ENCODE assay signal across 1 cellular context in the genomic region with DNA sequence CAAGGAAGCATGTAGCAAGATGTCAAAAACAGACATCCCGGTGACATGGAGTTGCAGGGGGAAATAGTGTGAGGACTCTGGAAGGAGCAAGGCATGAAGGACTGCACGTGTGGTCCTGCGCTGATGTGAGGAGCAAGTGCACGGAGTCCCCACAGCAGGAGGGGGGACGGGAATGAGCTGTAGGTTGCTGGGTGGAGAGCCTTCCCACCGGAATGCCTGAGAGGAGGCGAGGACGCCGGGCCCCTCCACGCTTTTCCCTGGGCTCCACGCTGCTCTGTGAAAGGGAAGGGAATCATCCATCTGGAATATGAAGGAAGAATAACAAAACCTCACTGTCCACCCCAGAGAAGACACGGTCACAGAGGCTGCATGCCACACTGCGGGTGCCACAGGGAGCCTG.
TF ChIP-seq lines count a peak whose summit lies in the region.

No MANE protein-coding gene starts in this region.

TF ChIP-seq in IMR-90, 13 proteins besides CTCF, POLR2A, EP300 and RAD21 (continued from another document):
- TF ChIP-seq MAZ (IDR thresholded peaks at IDR 0.05; ENCODE audit: borderline replicate concordance, low read depth, low read length) (no peak), MXI1 (IDR thresholded peaks at IDR 0.05; ENCODE audit: borderline replicate concordance, low read depth, low read length) (no peak), RCOR1 (IDR thresholded peaks at IDR 0.05; ENCODE audit: insufficient replicate concordance, low read length) (no peak), NFE2L2 (IDR thresholded peaks at IDR 0.05; ENCODE audit: low read depth, low read length) (no peak), SMC3 (IDR thresholded peaks at IDR 0.05; ENCODE audit: low read depth, low read length) (no peak), BHLHE40 (IDR thresholded peaks at IDR 0.05; ENCODE audit: low read depth, low read length) (no peak), MAFK (IDR thresholded peaks at IDR 0.05; ENCODE audit: low read depth, low read length) (no peak), CEBPB (IDR thresholded peaks at IDR 0.05; ENCODE audit: low read depth, low read length) (no peak), FOS (IDR thresholded peaks at IDR 0.05; ENCODE audit: low read depth, low read length) (no peak), CHD1 (IDR thresholded peaks at IDR 0.05; ENCODE audit: low read depth, low read length) (no peak)
- TF ChIP-seq, protein P1, sequence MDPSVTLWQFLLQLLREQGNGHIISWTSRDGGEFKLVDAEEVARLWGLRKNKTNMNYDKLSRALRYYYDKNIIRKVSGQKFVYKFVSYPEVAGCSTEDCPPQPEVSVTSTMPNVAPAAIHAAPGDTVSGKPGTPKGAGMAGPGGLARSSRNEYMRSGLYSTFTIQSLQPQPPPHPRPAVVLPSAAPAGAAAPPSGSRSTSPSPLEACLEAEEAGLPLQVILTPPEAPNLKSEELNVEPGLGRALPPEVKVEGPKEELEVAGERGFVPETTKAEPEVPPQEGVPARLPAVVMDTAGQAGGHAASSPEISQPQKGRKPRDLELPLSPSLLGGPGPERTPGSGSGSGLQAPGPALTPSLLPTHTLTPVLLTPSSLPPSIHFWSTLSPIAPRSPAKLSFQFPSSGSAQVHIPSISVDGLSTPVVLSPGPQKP (IDR thresholded peaks at IDR 0.05; ENCODE audit: borderline replicate concordance, low read depth, low read length), result no peak
TF ChIP-seq in IMR-90: peak in this region for 0.
